28 cellular contexts compared by ENCODE assay signal in genomic region chr11:8220261-8221024, GRCh38. TPM values are rescaled to one million over a fixed set of nuclear protein-coding genes. Genes with fewer than 3 reads are reported as not detected.
"Had no signal": no experiment of that assay in that cellular context is flagged by ENCODE, and none has a peak within 500 bp of the region (broad histone marks: within the 10 kb centered on the region; RNA-seq: fewer than 3 reads in every experiment).

No MANE protein-coding gene starts in this region.

- H3K27me3 ChIP-seq: colonic mucosa, gastrocnemius medialis, upper lobe of right lung, uterus had no signal

- H3K36me3 ChIP-seq: colonic mucosa, gastrocnemius medialis, left ventricle myocardium inferior, thoracic aorta, tibial nerve, upper lobe of right lung, uterus had no signal

- H3K27me3 Mint-ChIP-seq: stimulated activated naive CD8-positive, alpha-beta T cell treated with anti-CD3 and anti-CD28 coated beads, Interleukin-15, Interleukin-2, amounts not matched to agents 100 ng/mL and 50 ng/mL, for 24 hours had no signal

- DNase-seq: colonic mucosa; effector CD8-positive, alpha-beta T cell; endodermal cell; foreskin fibroblast; gastrocnemius medialis; head of caudate nucleus; left colon; left ventricle myocardium inferior; natural killer cell; psoas muscle; right cardiac atrium; stimulated activated CD4-positive, alpha-beta T cell treated with anti-CD3 and anti-CD28 coated beads, Interleukin-15, amount 100 ng/mL, for 24 hours; stimulated activated CD4-positive, alpha-beta T cell treated with anti-CD3 and anti-CD28 coated beads, Interleukin-2, amount 100 ng/mL, for 48 hours; stimulated activated naive B cell treated with anti-CD40 and anti-IgM and Interleukin-4, amounts not matched to agents 10 μg/mL and 1 μg/mL and 100 μg/mL, for 72 hours; uterus had no signal

- H3K4me3 Mint-ChIP-seq: dendritic cell treated with granulocyte-macrophage colony-stimulating factor and Interleukin-4, amounts not matched to agents 40 ng/mL and 50 ng/mL, for 4 days; endodermal cell; memory B cell; natural killer cell; stimulated activated naive B cell treated with anti-CD40 and anti-IgM and Interleukin-4, amounts not matched to agents 10 μg/mL and 1 μg/mL and 100 μg/mL, for 72 hours; stimulated activated naive CD8-positive, alpha-beta T cell treated with anti-CD3 and anti-CD28 coated beads, Interleukin-15, Interleukin-2, amounts not matched to agents 100 ng/mL and 50 ng/mL, for 24 hours had no signal

- H3K9me3 ChIP-seq: colonic mucosa, gastrocnemius medialis, left ventricle myocardium inferior, psoas muscle, thoracic aorta, tibial nerve, upper lobe of right lung, uterus had no signal

- H3K9me3 Mint-ChIP-seq: dendritic cell treated with granulocyte-macrophage colony-stimulating factor and Interleukin-4, amounts not matched to agents 40 ng/mL and 50 ng/mL, for 4 days; endodermal cell; memory B cell; natural killer cell; stimulated activated naive B cell treated with anti-CD40 and anti-IgM and Interleukin-4, amounts not matched to agents 10 μg/mL and 1 μg/mL and 100 μg/mL, for 72 hours; stimulated activated naive CD8-positive, alpha-beta T cell treated with anti-CD3 and anti-CD28 coated beads, Interleukin-15, Interleukin-2, amounts not matched to agents 100 ng/mL and 50 ng/mL, for 24 hours had no signal

- H3K27ac ChIP-seq: colonic mucosa, epithelial cell of prostate, gastrocnemius medialis, left ventricle myocardium inferior, psoas muscle, thoracic aorta, tibial nerve, upper lobe of right lung, uterus had no signal

- H3K36me3 Mint-ChIP-seq: memory B cell; natural killer cell; stimulated activated naive B cell treated with anti-CD40 and anti-IgM and Interleukin-4, amounts not matched to agents 10 μg/mL and 1 μg/mL and 100 μg/mL, for 72 hours had no signal

- ATAC-seq: esophagus mucosa; gastrocnemius medialis; left colon; natural killer cell; psoas muscle; right cardiac atrium; stimulated activated naive B cell treated with anti-CD40 and anti-IgM and Interleukin-4, amounts not matched to agents 10 μg/mL and 1 μg/mL and 100 μg/mL, for 72 hours; upper lobe of right lung had no signal

- H3K4me3 ChIP-seq: colonic mucosa, gastrocnemius medialis, left ventricle myocardium inferior, lung, psoas muscle, skin epidermis, thoracic aorta, tibial nerve, upper lobe of right lung, uterus had no signal

- H3K27ac Mint-ChIP-seq: dendritic cell treated with granulocyte-macrophage colony-stimulating factor and Interleukin-4, amounts not matched to agents 40 ng/mL and 50 ng/mL, for 4 days; endodermal cell; memory B cell; natural killer cell; stimulated activated naive B cell treated with anti-CD40 and anti-IgM and Interleukin-4, amounts not matched to agents 10 μg/mL and 1 μg/mL and 100 μg/mL, for 72 hours; stimulated activated naive CD8-positive, alpha-beta T cell treated with anti-CD3 and anti-CD28 coated beads, Interleukin-15, Interleukin-2, amounts not matched to agents 100 ng/mL and 50 ng/mL, for 24 hours had no signal

- H3K4me1 ChIP-seq: gastrocnemius medialis, left ventricle myocardium inferior, psoas muscle, upper lobe of right lung, uterus had no signal

RNA-seq across cellular contexts. Expression of gene LMO1, which starts 43.2 kb away (rescaled TPM):
- total RNA-seq: colonic mucosa, esophagus mucosa, left colon, mononuclear cell, natural killer cell, osteocyte, thoracic aorta, tibial nerve, upper lobe of right lung, uterus had no signal

RNA-seq across cellular contexts. Expression of gene RIC3, which starts 51.6 kb away (rescaled TPM):
- total RNA-seq: glomerular endothelial cell, osteocyte had no signal
